Comparison of ENCODE assay signal across 10 cellular contexts in the genomic region with DNA sequence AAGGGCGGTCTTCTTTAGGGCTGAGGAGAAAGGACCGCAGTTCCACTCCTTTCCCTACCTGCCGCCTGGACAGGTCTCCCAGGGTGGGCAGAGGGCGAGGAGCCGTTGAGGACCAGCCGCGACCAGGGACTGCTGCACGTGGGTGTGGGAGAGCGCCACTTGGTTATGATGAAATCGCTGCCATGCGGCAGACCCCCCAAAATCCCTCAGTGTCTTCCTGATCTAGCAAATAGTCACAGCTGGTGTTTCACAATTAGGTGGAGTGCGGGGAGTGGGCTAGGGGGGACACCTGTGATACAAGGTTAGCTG. TPM values are rescaled to one million over a fixed set of nuclear protein-coding genes. Genes with fewer than 3 reads are reported as not detected.
DNase-seq lines count a peak whose midpoint lies in the region; ATAC-seq and TF ChIP-seq lines count a peak whose summit lies in the region.
"Had no signal": no experiment of that assay in that cellular context is flagged by ENCODE, and none has a peak within 500 bp of the region (broad histone marks: within the 10 kb centered on the region; RNA-seq: fewer than 3 reads in every experiment).

No MANE protein-coding gene starts in this region.

- no peak overlapping the region for H3K27ac Mint-ChIP-seq in effector memory CD8-positive, alpha-beta T cell
- no peak overlapping the region for H3K27ac Mint-ChIP-seq in neural progenitor cell

- peaks cover 50% of the 10 kb centered on the region for H3K27me3 ChIP-seq in BE2C
- peaks cover 84% of the 10 kb centered on the region for H3K27me3 ChIP-seq in HUES64 (ENCODE audit: insufficient read depth, low read length)
- peaks cover 93% of the 10 kb centered on the region for H3K27me3 ChIP-seq in neural progenitor cell

- peak overlapping the region; percentile 53 for H2AFZ ChIP-seq in neural progenitor cell (replicated peaks)

- H3K27ac ChIP-seq in HUES64 (ENCODE audit: low read depth, low read length) = no peak overlapping the region
- no peak overlapping the region for H3K27ac ChIP-seq in neural progenitor cell

- peak overlapping the region; percentile 89 for H3K4me2 ChIP-seq in neural progenitor cell

- H3K9ac ChIP-seq in HUES64 (ENCODE audit: low read depth, low read length) = peak overlapping the region; percentile 2; the same call in 1 of the 2 replicates
- no peak overlapping the region for H3K9ac ChIP-seq in neural progenitor cell

- no peaks in the 10 kb centered on the region for H3K36me3 ChIP-seq in BE2C
- no peaks in the 10 kb centered on the region for H3K36me3 ChIP-seq in HUES64 (ENCODE audit: insufficient read depth, low read length)
- no peaks in the 10 kb centered on the region for H3K36me3 ChIP-seq in neural progenitor cell

- H3K4me1 ChIP-seq in BE2C (no peaks in the 10 kb centered on the region), HUES64 (ENCODE audit: insufficient read depth, low read length) (0 out of 2 replicates have a peak, but pooled peaks cover 5% of the 10 kb centered on the region), neural progenitor cell (peaks cover 10% of the 10 kb centered on the region)

- peak overlapping the region; percentile 76 to 83 for H3K4me3 Mint-ChIP-seq in effector memory CD8-positive, alpha-beta T cell
- H3K4me3 Mint-ChIP-seq in neural progenitor cell = peak overlapping the region; percentile 90

- no peak for TF ChIP-seq CTCF in BE2C (IDR thresholded peaks at IDR 0.05; ENCODE audit: low read depth, low read length)
- no peak for TF ChIP-seq CTCF in neural progenitor cell (IDR thresholded peaks at IDR 0.05)

- H3K4me1 Mint-ChIP-seq in effector memory CD8-positive, alpha-beta T cell (ENCODE audit: low read depth in 2 of 2) = peaks cover 10 to 12% of the 10 kb centered on the region in 2 donors
- peaks cover 14% of the 10 kb centered on the region for H3K4me1 Mint-ChIP-seq in neural progenitor cell

- no peak for ATAC-seq in effector memory CD8-positive, alpha-beta T cell (replicated peaks)
- no peak for ATAC-seq in HG02623 (IDR thresholded peaks at IDR 0.05; ENCODE audit: unreplicated experiment)

- H3K79me2 ChIP-seq in neural progenitor cell (ENCODE audit: low read depth) = no peaks in the 10 kb centered on the region

- DNase-seq in BE2C (no peak), neural progenitor cell (ENCODE audit: low spot score) (no peak), NCI-H524 treated with DMSO at 0.1 percent for 48 hours (lab: John Stamatoyannopoulos, UW) (no peak), NCI-H510A treated with DMSO at 0.1 percent for 48 hours (lab: John Stamatoyannopoulos, UW) (no peak), DMS114 treated with DMSO at 0.1 percent for 48 hours (lab: John Stamatoyannopoulos, UW; ENCODE audit: unreplicated experiment) (no peak)
- no peak for DNase-seq in effector memory CD8-positive, alpha-beta T cell
- DNase-seq: activated gamma-delta T cell treated with Interleukin-2 at 50 U/mL for 16 hours, GDM1 had no signal

- H3K27me3 Mint-ChIP-seq in effector memory CD8-positive, alpha-beta T cell = peaks cover 53 to 59% of the 10 kb centered on the region in 2 donors
- H3K27me3 Mint-ChIP-seq in neural progenitor cell (ENCODE audit: insufficient read depth, low read depth) = peaks cover 25% of the 10 kb centered on the region

- WGBS in HUES64 = 26% methylated on average over 12 of the region's 12 CpGs

- H3F3A ChIP-seq in neural progenitor cell (ENCODE audit: low read depth) = peaks cover 23% of the 10 kb centered on the region

- peaks cover 23% of the 10 kb centered on the region for H4K20me1 ChIP-seq in neural progenitor cell (ENCODE audit: low read depth)

- H3K36me3 Mint-ChIP-seq in effector memory CD8-positive, alpha-beta T cell (ENCODE audit: insufficient read depth) = no peaks in the 10 kb centered on the region
- no peaks in the 10 kb centered on the region for H3K36me3 Mint-ChIP-seq in neural progenitor cell

- no peaks in the 10 kb centered on the region for H3K9me3 Mint-ChIP-seq in effector memory CD8-positive, alpha-beta T cell
- no peaks in the 10 kb centered on the region for H3K9me3 Mint-ChIP-seq in neural progenitor cell

- no peaks in the 10 kb centered on the region for H3K9me3 ChIP-seq in BE2C
- no peaks in the 10 kb centered on the region for H3K9me3 ChIP-seq in HUES64 (ENCODE audit: insufficient read depth, low read depth, low read length)
- H3K9me3 ChIP-seq in neural progenitor cell (ENCODE audit: low read depth) = no peaks in the 10 kb centered on the region

- H3K4me3 ChIP-seq in BE2C (ENCODE audit: low read depth, low read length) = peak overlapping the region; percentile 57
- peak overlapping the region; percentile 56 for H3K4me3 ChIP-seq in HUES64 (ENCODE audit: low read length)
- H3K4me3 ChIP-seq in neural progenitor cell = peak overlapping the region; percentile 54

RNA-seq across cellular contexts. Expression of a gene that starts 1.5 kb away (rescaled TPM):
- 0.39 TPM for polyA plus RNA-seq in BE2C (2012; ENCODE audit: insufficient read depth, insufficient read length, low read depth)
- 0.35 TPM for polyA plus RNA-seq in HUES64 (2013, experiment 1 of 2)
- polyA plus RNA-seq in HUES64 (2013, experiment 2 of 2) = 0.44 TPM
- not detected in 2 replicates for total RNA-seq in neural progenitor cell (ENCODE audit: low replicate concordance)
